1 cellular context compared by ENCODE assay signal in the genomic region with DNA sequence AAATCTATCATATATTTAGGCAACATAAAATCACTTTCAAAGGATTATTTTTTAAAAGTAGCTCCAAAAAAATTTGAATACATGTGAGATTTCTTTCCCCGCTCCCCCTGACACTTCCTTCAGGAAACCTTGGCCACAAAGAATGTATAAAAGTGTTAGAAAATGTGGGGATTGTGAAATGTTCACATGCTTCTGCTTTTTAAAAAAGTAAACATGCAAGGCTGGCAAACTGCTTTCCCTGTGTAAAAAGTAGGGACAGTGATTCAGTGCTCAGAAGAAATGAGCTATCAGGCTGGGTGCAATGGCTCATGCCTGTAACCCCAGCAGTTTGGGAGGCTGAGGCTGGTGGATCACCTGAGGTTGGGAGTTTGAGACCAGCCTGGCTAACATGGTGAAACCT.
A peak's percentile ranks its signal among the peaks of the same experiment; 100 is the strongest.
TF ChIP-seq lines count a peak whose summit lies in the region.

No MANE protein-coding gene starts in this region.

TF ChIP-seq in HepG2, 621 proteins besides CTCF, POLR2A, EP300 and RAD21:
- TF ChIP-seq FOXA3 (CRISPR knock-in tag; IDR thresholded peaks at IDR 0.05) (peak; percentile 25; the same call in 1 of the 2 replicates), ZNF143 (CRISPR knock-in tag; IDR thresholded peaks at IDR 0.05) (no peak), ZFX (CRISPR knock-in tag; IDR thresholded peaks at IDR 0.05; ENCODE audit: low read depth) (no peak), CEBPB (IDR thresholded peaks at IDR 0.05; ENCODE audit: borderline replicate concordance, low read depth, low read length) (peak; percentile 63)
- TF ChIP-seq, protein P1, sequence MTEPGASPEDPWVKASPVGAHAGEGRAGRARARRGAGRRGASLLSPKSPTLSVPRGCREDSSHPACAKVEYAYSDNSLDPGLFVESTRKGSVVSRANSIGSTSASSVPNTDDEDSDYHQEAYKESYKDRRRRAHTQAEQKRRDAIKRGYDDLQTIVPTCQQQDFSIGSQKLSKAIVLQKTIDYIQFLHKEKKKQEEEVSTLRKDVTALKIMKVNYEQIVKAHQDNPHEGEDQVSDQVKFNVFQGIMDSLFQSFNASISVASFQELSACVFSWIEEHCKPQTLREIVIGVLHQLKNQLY (CRISPR knock-in tag; IDR thresholded peaks at IDR 0.05), result 0 out of 2 replicates have a peak, but pooled peaks have one; percentile 30
- TF ChIP-seq, protein P2, sequence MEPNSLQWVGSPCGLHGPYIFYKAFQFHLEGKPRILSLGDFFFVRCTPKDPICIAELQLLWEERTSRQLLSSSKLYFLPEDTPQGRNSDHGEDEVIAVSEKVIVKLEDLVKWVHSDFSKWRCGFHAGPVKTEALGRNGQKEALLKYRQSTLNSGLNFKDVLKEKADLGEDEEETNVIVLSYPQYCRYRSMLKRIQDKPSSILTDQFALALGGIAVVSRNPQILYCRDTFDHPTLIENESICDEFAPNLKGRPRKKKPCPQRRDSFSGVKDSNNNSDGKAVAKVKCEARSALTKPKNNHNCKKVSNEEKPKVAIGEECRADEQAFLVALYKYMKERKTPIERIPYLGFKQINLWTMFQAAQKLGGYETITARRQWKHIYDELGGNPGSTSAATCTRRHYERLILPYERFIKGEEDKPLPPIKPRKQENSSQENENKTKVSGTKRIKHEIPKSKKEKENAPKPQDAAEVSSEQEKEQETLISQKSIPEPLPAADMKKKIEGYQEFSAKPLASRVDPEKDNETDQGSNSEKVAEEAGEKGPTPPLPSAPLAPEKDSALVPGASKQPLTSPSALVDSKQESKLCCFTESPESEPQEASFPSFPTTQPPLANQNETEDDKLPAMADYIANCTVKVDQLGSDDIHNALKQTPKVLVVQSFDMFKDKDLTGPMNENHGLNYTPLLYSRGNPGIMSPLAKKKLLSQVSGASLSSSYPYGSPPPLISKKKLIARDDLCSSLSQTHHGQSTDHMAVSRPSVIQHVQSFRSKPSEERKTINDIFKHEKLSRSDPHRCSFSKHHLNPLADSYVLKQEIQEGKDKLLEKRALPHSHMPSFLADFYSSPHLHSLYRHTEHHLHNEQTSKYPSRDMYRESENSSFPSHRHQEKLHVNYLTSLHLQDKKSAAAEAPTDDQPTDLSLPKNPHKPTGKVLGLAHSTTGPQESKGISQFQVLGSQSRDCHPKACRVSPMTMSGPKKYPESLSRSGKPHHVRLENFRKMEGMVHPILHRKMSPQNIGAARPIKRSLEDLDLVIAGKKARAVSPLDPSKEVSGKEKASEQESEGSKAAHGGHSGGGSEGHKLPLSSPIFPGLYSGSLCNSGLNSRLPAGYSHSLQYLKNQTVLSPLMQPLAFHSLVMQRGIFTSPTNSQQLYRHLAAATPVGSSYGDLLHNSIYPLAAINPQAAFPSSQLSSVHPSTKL (CRISPR knock-in tag; IDR thresholded peaks at IDR 0.05), result 0 out of 2 replicates have a peak, but pooled peaks have one; percentile 25
- TF ChIP-seq, protein P3, sequence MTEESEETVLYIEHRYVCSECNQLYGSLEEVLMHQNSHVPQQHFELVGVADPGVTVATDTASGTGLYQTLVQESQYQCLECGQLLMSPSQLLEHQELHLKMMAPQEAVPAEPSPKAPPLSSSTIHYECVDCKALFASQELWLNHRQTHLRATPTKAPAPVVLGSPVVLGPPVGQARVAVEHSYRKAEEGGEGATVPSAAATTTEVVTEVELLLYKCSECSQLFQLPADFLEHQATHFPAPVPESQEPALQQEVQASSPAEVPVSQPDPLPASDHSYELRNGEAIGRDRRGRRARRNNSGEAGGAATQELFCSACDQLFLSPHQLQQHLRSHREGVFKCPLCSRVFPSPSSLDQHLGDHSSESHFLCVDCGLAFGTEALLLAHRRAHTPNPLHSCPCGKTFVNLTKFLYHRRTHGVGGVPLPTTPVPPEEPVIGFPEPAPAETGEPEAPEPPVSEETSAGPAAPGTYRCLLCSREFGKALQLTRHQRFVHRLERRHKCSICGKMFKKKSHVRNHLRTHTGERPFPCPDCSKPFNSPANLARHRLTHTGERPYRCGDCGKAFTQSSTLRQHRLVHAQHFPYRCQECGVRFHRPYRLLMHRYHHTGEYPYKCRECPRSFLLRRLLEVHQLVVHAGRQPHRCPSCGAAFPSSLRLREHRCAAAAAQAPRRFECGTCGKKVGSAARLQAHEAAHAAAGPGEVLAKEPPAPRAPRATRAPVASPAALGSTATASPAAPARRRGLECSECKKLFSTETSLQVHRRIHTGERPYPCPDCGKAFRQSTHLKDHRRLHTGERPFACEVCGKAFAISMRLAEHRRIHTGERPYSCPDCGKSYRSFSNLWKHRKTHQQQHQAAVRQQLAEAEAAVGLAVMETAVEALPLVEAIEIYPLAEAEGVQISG (CRISPR knock-in tag; IDR thresholded peaks at IDR 0.05), result no peak
- TF ChIP-seq, protein P4, sequence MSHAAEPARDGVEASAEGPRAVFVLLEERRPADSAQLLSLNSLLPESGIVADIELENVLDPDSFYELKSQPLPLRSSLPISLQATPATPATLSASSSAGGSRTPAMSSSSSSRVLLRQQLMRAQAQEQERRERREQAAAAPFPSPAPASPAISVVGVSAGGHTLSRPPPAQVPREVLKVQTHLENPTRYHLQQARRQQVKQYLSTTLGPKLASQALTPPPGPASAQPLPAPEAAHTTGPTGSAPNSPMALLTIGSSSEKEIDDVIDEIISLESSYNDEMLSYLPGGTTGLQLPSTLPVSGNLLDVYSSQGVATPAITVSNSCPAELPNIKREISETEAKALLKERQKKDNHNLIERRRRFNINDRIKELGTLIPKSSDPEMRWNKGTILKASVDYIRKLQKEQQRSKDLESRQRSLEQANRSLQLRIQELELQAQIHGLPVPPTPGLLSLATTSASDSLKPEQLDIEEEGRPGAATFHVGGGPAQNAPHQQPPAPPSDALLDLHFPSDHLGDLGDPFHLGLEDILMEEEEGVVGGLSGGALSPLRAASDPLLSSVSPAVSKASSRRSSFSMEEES (CRISPR knock-in tag; IDR thresholded peaks at IDR 0.05), result 0 out of 2 replicates have a peak, but pooled peaks have one; percentile 31
